10 cellular contexts compared by ENCODE assay signal in the genomic region with DNA sequence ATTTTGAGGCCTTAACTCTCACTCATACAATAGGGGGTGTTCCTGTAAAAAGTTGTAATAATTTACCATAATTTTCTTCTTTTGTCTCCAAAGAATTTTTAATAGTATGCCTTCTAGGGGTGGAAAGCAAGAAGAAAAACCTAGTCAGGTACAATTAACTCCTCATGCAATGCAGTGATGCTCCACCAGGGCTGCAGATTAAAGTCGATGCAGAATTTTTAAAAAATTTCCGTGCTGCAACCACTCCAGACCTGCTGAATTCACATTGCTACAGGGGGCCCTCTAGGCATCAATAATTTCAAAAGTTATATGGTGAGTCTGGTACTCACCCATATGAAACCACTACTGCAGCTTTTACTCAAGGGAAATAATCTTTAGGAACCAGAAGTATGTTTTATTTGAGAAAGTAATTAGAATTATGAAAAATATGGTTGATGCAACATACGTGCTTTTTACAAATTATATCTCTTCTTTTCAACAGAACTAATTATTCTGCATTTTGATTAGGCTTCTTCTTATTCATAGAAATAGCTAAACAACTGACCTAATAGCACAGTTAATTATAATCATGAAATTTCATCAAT.
A peak's percentile ranks its signal among the peaks of the same experiment; 100 is the strongest.
DNase-seq lines count a peak whose midpoint lies in the region; ATAC-seq and TF ChIP-seq lines count a peak whose summit lies in the region.
"Had no signal": no experiment of that assay in that cellular context is flagged by ENCODE, and none has a peak within 500 bp of the region (broad histone marks: within the 10 kb centered on the region; RNA-seq: fewer than 3 reads in every experiment).

No MANE protein-coding gene starts in this region.

- H3K27ac ChIP-seq in PC-3 (ENCODE audit: low read length) (no peak overlapping the region), thoracic aorta (no peak overlapping the region), colonic mucosa (no peak overlapping the region)

- H2AFZ ChIP-seq in PC-3 (ENCODE audit: low read length), result no peak overlapping the region

- peaks cover 12% of the 10 kb centered on the region for H3K4me1 Mint-ChIP-seq in activated naive CD8-positive, alpha-beta T cell treated with anti-CD3 and anti-CD28 coated beads, Interleukin-2, amount 50 U/mL, for 24 hours
- H3K4me1 Mint-ChIP-seq: stimulated activated naive CD8-positive, alpha-beta T cell treated with anti-CD3 and anti-CD28 coated beads, Interleukin-15, amount 100 ng/mL, for 72 hours had no signal

- H3K4me3 ChIP-seq in PC-3 (ENCODE audit: low read length) (no peak overlapping the region), fibroblast of mammary gland (ENCODE audit: control insufficient read depth, low read depth, low read length) (no peak overlapping the region), thoracic aorta (no peak overlapping the region), colonic mucosa (no peak overlapping the region)

- no peaks in the 10 kb centered on the region for H3K4me1 ChIP-seq in PC-3 (ENCODE audit: insufficient read depth, low read length)
- peaks cover 2 to 10% of the 10 kb centered on the region in 2 donors for H3K4me1 ChIP-seq in thoracic aorta (ENCODE audit: control insufficient read depth in 1 of 2, low read depth in 2 of 2)
- no peaks in the 10 kb centered on the region for H3K4me1 ChIP-seq in colonic mucosa

- peak; percentile 7 for DNase-seq in NOMO-1 treated with DMSO at 0.1 percent for 48 hours (lab: John Stamatoyannopoulos, UW; ENCODE audit: unreplicated experiment)
- no peak for DNase-seq in NOMO-1 treated with dmso at 0.1 percent for 144 hours (lab: John Stamatoyannopoulos, UW; ENCODE audit: unreplicated experiment)
- no peak for DNase-seq in PC-3
- DNase-seq in fibroblast of mammary gland (ENCODE audit: low read depth), result peak; percentile 18
- DNase-seq in thoracic aorta (ENCODE audit: low spot score), result no peak
- DNase-seq in activated naive CD8-positive, alpha-beta T cell treated with anti-CD3 and anti-CD28 coated beads, Interleukin-2, amount 50 U/mL, for 24 hours, result no peak
- no peak for DNase-seq in colonic mucosa
- DNase-seq: stimulated activated naive CD8-positive, alpha-beta T cell treated with anti-CD3 and anti-CD28 coated beads, Interleukin-15, amount 100 ng/mL, for 72 hours had no signal

- CTCF ChIA-PET in PC-3 (lab: Charles Lee), result no interaction called here

- no peak overlapping the region for H3K27ac Mint-ChIP-seq in activated naive CD8-positive, alpha-beta T cell treated with anti-CD3 and anti-CD28 coated beads, Interleukin-2, amount 50 U/mL, for 24 hours
- H3K27ac Mint-ChIP-seq: activated naive CD4-positive, alpha-beta T cell treated with anti-CD3 and anti-CD28 coated beads, Interleukin-2, amount 50 U/mL, for 72 hours; stimulated activated naive CD8-positive, alpha-beta T cell treated with anti-CD3 and anti-CD28 coated beads, Interleukin-15, amount 100 ng/mL, for 72 hours had no signal

- POLR2A ChIA-PET in PC-3 (lab: Charles Lee; ENCODE audit: unreplicated experiment), result no interaction called here

- no peaks in the 10 kb centered on the region for H3F3A ChIP-seq in PC-3 (ENCODE audit: low read length, unreplicated experiment)

- H3K36me3 ChIP-seq in PC-3 (ENCODE audit: low read depth, low read length) (no peaks in the 10 kb centered on the region), thoracic aorta (no peaks in the 10 kb centered on the region), colonic mucosa (no peaks in the 10 kb centered on the region)

- H3K9ac ChIP-seq in PC-3 (ENCODE audit: low read length) (no peak overlapping the region), colonic mucosa (ENCODE audit: low read depth in 2 of 2, low read length in 2 of 2) (no peak overlapping the region)

- H3K4me2 ChIP-seq in PC-3 (ENCODE audit: low read length), result no peak overlapping the region

- no TSS peak for BruUV-seq in PC-3 (replicated peaks; lab: Mats Ljungman, UMichigan)

- peaks cover 8% of the 10 kb centered on the region for H3K27me3 Mint-ChIP-seq in activated naive CD8-positive, alpha-beta T cell treated with anti-CD3 and anti-CD28 coated beads, Interleukin-2, amount 50 U/mL, for 24 hours
- H3K27me3 Mint-ChIP-seq: stimulated activated naive CD8-positive, alpha-beta T cell treated with anti-CD3 and anti-CD28 coated beads, Interleukin-15, amount 100 ng/mL, for 72 hours had no signal

- H3K36me3 Mint-ChIP-seq in activated naive CD8-positive, alpha-beta T cell treated with anti-CD3 and anti-CD28 coated beads, Interleukin-2, amount 50 U/mL, for 24 hours (ENCODE audit: low read depth), result no peaks in the 10 kb centered on the region
- H3K36me3 Mint-ChIP-seq: activated naive CD4-positive, alpha-beta T cell treated with anti-CD3 and anti-CD28 coated beads, Interleukin-2, amount 50 U/mL, for 72 hours had no signal

- TF ChIP-seq CTCF in PC-3 (conservative IDR thresholded peaks at IDR 0.05; ENCODE audit: low read depth, low read length) (peak; percentile 31; the same call in 1 of the 2 replicates), fibroblast of mammary gland (conservative IDR thresholded peaks at IDR 0.05; ENCODE audit: control insufficient read depth, insufficient read depth, low read depth, low read length) (peak; percentile 55), thoracic aorta (IDR thresholded peaks at IDR 0.05) (peak; percentile 20), colonic mucosa (IDR thresholded peaks at IDR 0.05) (no peak)

- no peak overlapping the region for H3K4me3 Mint-ChIP-seq in activated naive CD8-positive, alpha-beta T cell treated with anti-CD3 and anti-CD28 coated beads, Interleukin-2, amount 50 U/mL, for 24 hours
- H3K4me3 Mint-ChIP-seq: stimulated activated naive CD8-positive, alpha-beta T cell treated with anti-CD3 and anti-CD28 coated beads, Interleukin-15, amount 100 ng/mL, for 72 hours had no signal

- ATAC-seq in PC-3, result no peak
- no peak for ATAC-seq in thoracic aorta (ENCODE audit: insufficient number of reproducible peaks, low FRiP score, low read depth)
- ATAC-seq in GM19023 (IDR thresholded peaks at IDR 0.05; ENCODE audit: unreplicated experiment), result no peak
- no peak for ATAC-seq in activated naive CD8-positive, alpha-beta T cell treated with anti-CD3 and anti-CD28 coated beads, Interleukin-2, amount 50 U/mL, for 24 hours
- ATAC-seq: activated naive CD4-positive, alpha-beta T cell treated with anti-CD3 and anti-CD28 coated beads, Interleukin-2, amount 50 U/mL, for 72 hours; stimulated activated naive CD8-positive, alpha-beta T cell treated with anti-CD3 and anti-CD28 coated beads, Interleukin-15, amount 100 ng/mL, for 72 hours had no signal

- H3K79me2 ChIP-seq in PC-3 (ENCODE audit: low read length), result no peaks in the 10 kb centered on the region

- H3K27me3 ChIP-seq in PC-3 (ENCODE audit: low read length), result peaks cover 6% of the 10 kb centered on the region; the same call in 1 of the 2 replicates
- H3K27me3 ChIP-seq in thoracic aorta (replicated peaks; ENCODE audit: insufficient read depth), result no peaks in the 10 kb centered on the region
- H3K27me3 ChIP-seq in colonic mucosa, result no peaks in the 10 kb centered on the region

- intact Hi-C loops in PC-3 (cut with micrococcal nuclease) (loop anchor here (5.0 kb wide), 1 partner anchor 53 kb away; no protein-coding TSS in a partner anchor), colonic mucosa (cut with DNase I) (no loop called here)

- H3K9me3 ChIP-seq in PC-3 (ENCODE audit: low read length) (no peaks in the 10 kb centered on the region), thoracic aorta (no peaks in the 10 kb centered on the region), colonic mucosa (no peaks in the 10 kb centered on the region)

- no peaks in the 10 kb centered on the region for H4K20me1 ChIP-seq in PC-3 (ENCODE audit: low read length)

- no peaks in the 10 kb centered on the region for H3K9me2 ChIP-seq in PC-3 (replicated peaks; ENCODE audit: low read length)

- peaks cover 4% of the 10 kb centered on the region for H3K9me3 Mint-ChIP-seq in activated naive CD8-positive, alpha-beta T cell treated with anti-CD3 and anti-CD28 coated beads, Interleukin-2, amount 50 U/mL, for 24 hours

Comparison
In these comparisons a context has a peak if more than half of its experiments do, and no peak if none do; other contexts are left out.
1. DNase-seq: peak in NOMO-1 treated with DMSO at 0.1 percent for 48 hours (single experiment) and fibroblast of mammary gland (single experiment); none in NOMO-1 treated with dmso at 0.1 percent for 144 hours (single experiment), PC-3 (single experiment), thoracic aorta (single experiment), activated naive CD8-positive, alpha-beta T cell treated with anti-CD3 and anti-CD28 coated beads, Interleukin-2, amount 50 U/mL, for 24 hours (single experiment) and colonic mucosa (single experiment).